Comparison of ENCODE assay signal across 34 cellular contexts in genomic region chr7:57178768-57179139, GRCh38. TPM values are rescaled to one million over a fixed set of nuclear protein-coding genes. Genes with fewer than 3 reads are reported as not detected.
"Had no signal": no experiment of that assay in that cellular context is flagged by ENCODE, and none has a peak within 500 bp of the region (broad histone marks: within the 10 kb centered on the region; RNA-seq: fewer than 3 reads in every experiment).

No MANE protein-coding gene starts in this region.

- H3K9me3 ChIP-seq: colonic mucosa, gastrocnemius medialis, left ventricle myocardium inferior had no signal

- H3K4me3 ChIP-seq: colonic mucosa, esophagus squamous epithelium, gastrocnemius medialis, heart right ventricle, left ventricle myocardium inferior, lower lobe of right lung had no signal

- H3K4me3 Mint-ChIP-seq: dendritic cell treated with granulocyte-macrophage colony-stimulating factor and Interleukin-4, amounts not matched to agents 40 ng/mL and 50 ng/mL, for 4 days; effector memory CD8-positive, alpha-beta T cell; endodermal cell; immature natural killer cell had no signal

- ATAC-seq: effector memory CD8-positive, alpha-beta T cell; esophagus mucosa; gastrocnemius medialis; heart right ventricle; left colon; left lobe of liver; lower lobe of right lung had no signal

- H3K4me1 Mint-ChIP-seq: endodermal cell, immature natural killer cell had no signal

- H3K4me1 ChIP-seq: colonic mucosa, esophagus squamous epithelium, gastrocnemius medialis, heart right ventricle, left ventricle myocardium inferior, lower lobe of right lung had no signal

- H3K36me3 ChIP-seq: colonic mucosa, esophagus squamous epithelium, gastrocnemius medialis, heart right ventricle, left ventricle myocardium inferior, lower lobe of right lung had no signal

- H3K27me3 Mint-ChIP-seq: dendritic cell treated with granulocyte-macrophage colony-stimulating factor and Interleukin-4, amounts not matched to agents 40 ng/mL and 50 ng/mL, for 4 days; effector memory CD8-positive, alpha-beta T cell had no signal

- H3K27ac ChIP-seq: colonic mucosa, epithelial cell of prostate, esophagus squamous epithelium, gastrocnemius medialis, heart right ventricle, left ventricle myocardium inferior, lower lobe of right lung had no signal

- H3K27me3 ChIP-seq: colonic mucosa, esophagus squamous epithelium, gastrocnemius medialis, heart right ventricle had no signal

- H3K27ac Mint-ChIP-seq: dendritic cell treated with granulocyte-macrophage colony-stimulating factor and Interleukin-4, amounts not matched to agents 40 ng/mL and 50 ng/mL, for 4 days; effector memory CD8-positive, alpha-beta T cell; endodermal cell; immature natural killer cell had no signal

- DNase-seq: cerebellar nuclear complex; colonic mucosa; cortex of kidney; effector CD8-positive, alpha-beta T cell; effector memory CD8-positive, alpha-beta T cell; endodermal cell; erythroblast; esophagus squamous epithelium; foreskin fibroblast; foreskin melanocyte; gastrocnemius medialis; glutamatergic neuron; head of caudate nucleus; heart right ventricle; hippocampal formation; immature natural killer cell; islet precursor cell; kidney; kidney glomerular epithelial cell; left colon; left ventricle myocardium inferior; lower lobe of right lung; mesenchymal stem cell; midbrain had no signal

RNA-seq across cellular contexts. Expression of gene ZNF479, which starts 46.5 kb away (rescaled TPM):
- total RNA-seq: chondrocyte, colonic mucosa, dermis microvascular lymphatic vessel endothelial cell, endodermal cell, esophagus mucosa, esophagus squamous epithelium, gastrocnemius medialis, glomerular endothelial cell, heart right ventricle, kidney, left colon, left lobe of liver, left ventricle myocardium inferior, lower leg skin, lower lobe of right lung, lung microvascular endothelial cell, mucosa of gallbladder had no signal
